ENCODE assay signal across 20 cellular contexts in the genomic region with DNA sequence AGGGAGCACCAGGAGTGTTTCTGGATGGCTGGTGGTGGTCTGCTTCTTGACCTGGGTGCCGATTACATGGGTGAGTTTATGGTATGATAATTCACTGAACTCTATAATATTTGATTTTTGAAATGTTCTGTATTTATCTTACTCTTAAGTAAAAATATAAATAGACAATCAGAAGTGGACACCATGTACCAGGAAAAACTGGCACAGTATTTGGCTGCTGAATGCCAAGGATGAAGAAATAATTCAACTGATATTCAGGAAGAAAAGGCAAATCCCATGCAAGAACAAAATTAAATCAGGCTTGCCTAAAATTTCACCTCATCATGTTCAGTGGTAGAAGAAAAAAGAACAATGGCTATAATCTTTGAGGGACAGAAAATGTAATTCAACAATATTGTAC. TPM values are rescaled to one million over a fixed set of nuclear protein-coding genes. Genes with fewer than 3 reads are reported as not detected.
DNase-seq lines count a peak whose midpoint lies in the region; ATAC-seq and TF ChIP-seq lines count a peak whose summit lies in the region.
"Had no signal": no experiment of that assay in that cellular context is flagged by ENCODE, and none has a peak within 500 bp of the region (broad histone marks: within the 10 kb centered on the region; RNA-seq: fewer than 3 reads in every experiment).

No MANE protein-coding gene starts in this region.

- H3K9me3 ChIP-seq in thoracic aorta (no peaks in the 10 kb centered on the region), lower lobe of right lung (no peaks in the 10 kb centered on the region)
- H3K9me3 ChIP-seq: BLaER1, Caco-2 had no signal

- ATAC-seq in Right ventricle myocardium superior (ENCODE audit: poor library complexity) (peak; percentile 13), left cardiac atrium (no peak), thoracic aorta (ENCODE audit: insufficient number of reproducible peaks, low FRiP score, low read depth) (no peak), lower lobe of right lung (no peak)
- ATAC-seq: CD8-positive, alpha-beta T cell had no signal

- intact Hi-C loops in Right ventricle myocardium superior (cut with DNase I) (no loop called here), left cardiac atrium (cut with DNase I) (no loop called here), lower lobe of right lung (cut with DNase I) (no loop called here)

- no peaks in the 10 kb centered on the region for H3K36me3 ChIP-seq in thoracic aorta
- no peaks in the 10 kb centered on the region for H3K36me3 ChIP-seq in lower lobe of right lung
- H3K36me3 ChIP-seq: BLaER1 had no signal

- peak overlapping the region; percentile 80 to 96 for H3K27ac ChIP-seq in thoracic aorta
- no peak overlapping the region for H3K27ac ChIP-seq in lower lobe of right lung
- H3K27ac ChIP-seq: 22Rv1, BLaER1, C4-2B, GM23248 had no signal

- H3K27me3 ChIP-seq in thoracic aorta (replicated peaks; ENCODE audit: insufficient read depth) (no peaks in the 10 kb centered on the region), lower lobe of right lung (ENCODE audit: low read depth) (no peaks in the 10 kb centered on the region)
- H3K27me3 ChIP-seq: BLaER1 had no signal

- H3K4me3 ChIP-seq in thoracic aorta (no peak overlapping the region), lower lobe of right lung (no peak overlapping the region)
- H3K4me3 ChIP-seq: BLaER1, GM12878, GM23248 had no signal

- DNase-seq in Right ventricle myocardium superior = no peak
- no peak for DNase-seq in left cardiac atrium
- peak; percentile 56 for DNase-seq in fibroblast of gingiva (ENCODE audit: low read depth)
- no peak for DNase-seq in thoracic aorta (ENCODE audit: low spot score)
- no peak for DNase-seq in activated CD4-positive, alpha-beta T cell treated with anti-CD3 and anti-CD28 coated beads, Interleukin-2, amount 50 U/mL, for 4 hours
- DNase-seq in GM10266 (ENCODE audit: extremely low spot score) = no peak
- DNase-seq in NCI-H146 (lab: John Stamatoyannopoulos, UW) = no peak
- no peak for DNase-seq in lower lobe of right lung
- DNase-seq: Caco-2; CD4-positive, CD25-positive, alpha-beta regulatory T cell; CD8-positive, alpha-beta T cell; DMS153; DND-41; GM23248; H7; HCEC 1CT had no signal

- H3K4me1 ChIP-seq in thoracic aorta (ENCODE audit: control insufficient read depth in 1 of 2, low read depth in 2 of 2) (peaks cover 36 to 76% of the 10 kb centered on the region in 2 donors), lower lobe of right lung (no peaks in the 10 kb centered on the region)
- H3K4me1 ChIP-seq: Caco-2 had no signal

- TF ChIP-seq CTCF in thoracic aorta (IDR thresholded peaks at IDR 0.05) (no peak), GM10266 (IDR thresholded peaks at IDR 0.05; ENCODE audit: control insufficient read depth, insufficient read depth, low read depth, missing control alignments) (no peak), lower lobe of right lung (IDR thresholded peaks at IDR 0.05) (no peak)

RNA-seq across cellular contexts. Expression of a gene that starts 51.6 kb away (rescaled TPM):
- total RNA-seq in Right ventricle myocardium superior = 80.7 TPM
- total RNA-seq in left cardiac atrium = 100 to 1,000 TPM; 129 to 159 TPM
- 100 to 1,000 TPM; 419 to 454 TPM for total RNA-seq in thoracic aorta
- 213 TPM for total RNA-seq in lower lobe of right lung

RNA-seq across cellular contexts. Expression of a gene that starts 53.2 kb away (rescaled TPM):
- total RNA-seq in Right ventricle myocardium superior = 2.4 TPM
- under 1 TPM; 0.60 to 0.82 TPM for total RNA-seq in left cardiac atrium
- 100 to 1,000 TPM; 259 to 273 TPM for total RNA-seq in thoracic aorta
- total RNA-seq in lower lobe of right lung = 1.9 TPM
- total RNA-seq: Caco-2; CD4-positive, CD25-positive, alpha-beta regulatory T cell; CD8-positive, alpha-beta T cell had no signal

Comparison
In these comparisons a context has a peak if more than half of its experiments do, and no peak if none do; other contexts are left out.
1. RNA of a gene that starts 53.2 kb away (total RNA-seq): 259 to 273 TPM in thoracic aorta; 2.4 TPM in Right ventricle myocardium superior (single experiment), 1.9 TPM in lower lobe of right lung (single experiment) and 0.60 to 0.82 TPM in left cardiac atrium; every median in the first group is over 10 times any median in the second.